Comparison of ENCODE assay signal across 1 cellular context in the genomic region with DNA sequence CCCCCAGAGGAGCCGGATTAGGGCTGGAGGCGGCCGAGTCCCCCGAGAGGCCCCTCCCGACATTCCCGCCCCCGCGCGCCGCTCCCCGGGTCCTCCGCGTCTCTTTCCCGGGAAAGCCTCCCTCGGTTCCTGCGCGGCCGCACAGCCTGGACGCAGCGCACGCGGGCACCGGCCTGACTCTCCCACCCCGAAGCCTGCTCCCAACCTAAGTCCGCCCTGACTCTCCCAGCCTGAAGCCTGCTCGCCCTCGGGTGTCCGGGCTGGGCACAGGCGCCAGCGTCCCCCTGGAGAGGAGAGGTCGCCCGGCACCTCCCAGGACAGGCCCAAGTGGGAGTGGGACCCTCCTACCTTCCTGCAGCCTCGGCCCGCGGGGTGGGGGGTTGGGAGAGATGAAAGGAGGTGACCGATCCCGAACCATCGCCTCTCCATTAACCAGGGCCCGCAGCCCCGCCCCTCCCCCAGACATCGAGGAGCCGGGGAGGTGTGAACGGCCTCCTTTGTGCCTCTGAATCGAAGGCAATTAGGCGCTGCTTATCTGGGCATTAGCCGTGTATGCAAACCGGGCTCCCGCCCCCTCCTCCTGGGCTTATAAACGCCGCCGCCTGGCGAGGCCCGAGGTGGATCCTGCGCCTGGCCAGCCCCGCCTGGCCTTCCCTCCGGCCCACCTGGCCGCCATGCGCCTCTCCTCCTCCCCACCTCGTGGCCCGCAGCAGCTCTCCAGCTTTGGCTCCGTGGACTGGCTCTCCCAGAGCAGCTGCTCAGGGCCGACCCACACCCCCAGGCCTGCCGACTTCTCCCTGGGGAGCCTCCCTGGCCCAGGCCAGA.
TF ChIP-seq lines count a peak whose summit lies in the region.

A gene with protein sequence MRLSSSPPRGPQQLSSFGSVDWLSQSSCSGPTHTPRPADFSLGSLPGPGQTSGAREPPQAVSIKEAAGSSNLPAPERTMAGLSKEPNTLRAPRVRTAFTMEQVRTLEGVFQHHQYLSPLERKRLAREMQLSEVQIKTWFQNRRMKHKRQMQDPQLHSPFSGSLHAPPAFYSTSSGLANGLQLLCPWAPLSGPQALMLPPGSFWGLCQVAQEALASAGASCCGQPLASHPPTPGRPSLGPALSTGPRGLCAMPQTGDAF (plus strand): TSS at position 615 of the 825 bp plus-strand sequence. CDS start 60 bp downstream, at position 675.

TF ChIP-seq in IMR-90, 13 proteins besides CTCF, POLR2A, EP300 and RAD21:
- TF ChIP-seq SMC3 (IDR thresholded peaks at IDR 0.05; ENCODE audit: low read depth, low read length) (no peak), USF2 (IDR thresholded peaks at IDR 0.05; ENCODE audit: low read depth, low read length) (no peak), CHD1 (IDR thresholded peaks at IDR 0.05; ENCODE audit: low read depth, low read length) (no peak), MAFK (IDR thresholded peaks at IDR 0.05; ENCODE audit: low read depth, low read length) (no peak), FOS (IDR thresholded peaks at IDR 0.05; ENCODE audit: low read depth, low read length) (no peak), MXI1 (IDR thresholded peaks at IDR 0.05; ENCODE audit: borderline replicate concordance, low read depth, low read length) (no peak), RCOR1 (IDR thresholded peaks at IDR 0.05; ENCODE audit: insufficient replicate concordance, low read length) (no peak), NFE2L2 (IDR thresholded peaks at IDR 0.05; ENCODE audit: low read depth, low read length) (no peak), RFX5 (IDR thresholded peaks at IDR 0.05; ENCODE audit: low read depth, low read length) (no peak), ELK1 (IDR thresholded peaks at IDR 0.05; ENCODE audit: borderline replicate concordance, low read depth, low read length) (no peak), BHLHE40 (IDR thresholded peaks at IDR 0.05; ENCODE audit: low read depth, low read length) (no peak), MAZ (IDR thresholded peaks at IDR 0.05; ENCODE audit: borderline replicate concordance, low read depth, low read length) (no peak), CEBPB (IDR thresholded peaks at IDR 0.05; ENCODE audit: low read depth, low read length) (no peak)
TF ChIP-seq in IMR-90: peak in this region for 0.
